In genomic region chr9:123448247-123448646, GRCh38 we compare ENCODE assay signal across 15 cellular contexts.
DNase-seq lines count a peak whose midpoint lies in the region; ATAC-seq and TF ChIP-seq lines count a peak whose summit lies in the region.
"Had no signal": no experiment of that assay in that cellular context is flagged by ENCODE, and none has a peak within 500 bp of the region (broad histone marks: within the 10 kb centered on the region; RNA-seq: fewer than 3 reads in every experiment).

No MANE protein-coding gene starts in this region.

- no peaks in the 10 kb centered on the region for H3K9me3 ChIP-seq in MM.1S (replicated peaks; ENCODE audit: insufficient read depth, low read length)
- H3K9me3 ChIP-seq: BLaER1 treated with 17β-estradiol and CSF1 and Interleukin-3, amounts not matched to agents 10 nM and 100 nM had no signal

- H3K9me2 ChIP-seq in MM.1S (replicated peaks; ENCODE audit: insufficient read depth, low read length): no peaks in the 10 kb centered on the region

- H3K4me3 Mint-ChIP-seq in brain: no peak overlapping the region
- H3K4me3 Mint-ChIP-seq: CD4-positive, CD25-positive, alpha-beta regulatory T cell; HFFc6 had no signal

- peaks cover 69% of the 10 kb centered on the region for H3K4me1 Mint-ChIP-seq in brain

- no peaks in the 10 kb centered on the region for H3K36me3 ChIP-seq in MM.1S (replicated peaks; ENCODE audit: insufficient read depth, low read length)

- no peaks in the 10 kb centered on the region for H4K20me1 ChIP-seq in MM.1S (ENCODE audit: insufficient read depth, low read length)

- H3K4me2 ChIP-seq in MM.1S (ENCODE audit: low read depth, low read length): no peak overlapping the region
- H3K4me2 ChIP-seq: BLaER1 treated with 17β-estradiol and CSF1 and Interleukin-3, amounts not matched to agents 10 nM and 100 nM had no signal

- peaks cover 0 to 2% (median 0%) of the 10 kb centered on the region in 5 experiments for H3K9me3 Mint-ChIP-seq in brain
- H3K9me3 Mint-ChIP-seq: CD4-positive, CD25-positive, alpha-beta regulatory T cell; HFFc6 had no signal

- no peak overlapping the region for H3K9ac ChIP-seq in MM.1S (ENCODE audit: low read length)
- H3K9ac ChIP-seq: BLaER1 treated with 17β-estradiol and CSF1 and Interleukin-3, amounts not matched to agents 10 nM and 100 nM; GM23248 had no signal

- peak; percentile 25 for DNase-seq in activated effector memory CD4-positive, alpha-beta T cell treated with anti-CD3 and anti-CD28 coated beads, Interleukin-2, amount 50 U/mL, for 16 hours
- no peak for DNase-seq in activated effector memory CD4-positive, alpha-beta T cell treated with Interleukin-2 at 50 U/mL for 16 hours
- DNase-seq in left lobe of liver (ENCODE audit: low spot score): peak; percentile 12
- no peak for DNase-seq in activated CD4-positive, alpha-beta T cell treated with anti-CD3 and anti-CD28 coated beads for 1 hour
- no peak for DNase-seq in MM.1S
- DNase-seq: 8988T; CD4-positive, CD25-positive, alpha-beta regulatory T cell; DMS53; GF-D8; GM23248; HCEC 1CT; HFFc6 had no signal

- peaks cover 22% of the 10 kb centered on the region for H3K36me3 Mint-ChIP-seq in brain

- H3K79me2 ChIP-seq in MM.1S (ENCODE audit: low read length): no peaks in the 10 kb centered on the region

- H3K27me3 Mint-ChIP-seq in brain: peaks cover 3% of the 10 kb centered on the region
- H3K27me3 Mint-ChIP-seq: CD4-positive, CD25-positive, alpha-beta regulatory T cell had no signal

- no peak overlapping the region for H2AFZ ChIP-seq in MM.1S (ENCODE audit: low read length)
- H2AFZ ChIP-seq: GM23248 had no signal

- TF ChIP-seq CTCF in brain (conservative IDR thresholded peaks at IDR 0.05) (no peak), MM.1S (IDR thresholded peaks at IDR 0.05; ENCODE audit: low read length) (no peak)

- ATAC-seq in left lobe of liver (no peak), GM21381 (IDR thresholded peaks at IDR 0.05; ENCODE audit: unreplicated experiment) (no peak)

- H3K27ac Mint-ChIP-seq in brain: peak overlapping the region; percentile 23 to 74 (median 63)
- H3K27ac Mint-ChIP-seq: CD4-positive, CD25-positive, alpha-beta regulatory T cell; HFFc6 had no signal

- H3K4me3 ChIP-seq in MM.1S (ENCODE audit: low read length): no peak overlapping the region
- H3K4me3 ChIP-seq: BLaER1 treated with 17β-estradiol and CSF1 and Interleukin-3, amounts not matched to agents 10 nM and 100 nM; GM23248 had no signal

- no peak overlapping the region for H3K27ac ChIP-seq in MM.1S (ENCODE audit: low read length)
- H3K27ac ChIP-seq: BLaER1 treated with 17β-estradiol and CSF1 and Interleukin-3, amounts not matched to agents 10 nM and 100 nM; GM23248 had no signal

- no peaks in the 10 kb centered on the region for H3F3A ChIP-seq in MM.1S (ENCODE audit: insufficient read depth, low read length)

- no peaks in the 10 kb centered on the region for H3K27me3 ChIP-seq in MM.1S (replicated peaks; ENCODE audit: insufficient read depth, low read length)
- H3K27me3 ChIP-seq: BLaER1 treated with 17β-estradiol and CSF1 and Interleukin-3, amounts not matched to agents 10 nM and 100 nM had no signal

- H3K4me1 ChIP-seq in MM.1S (ENCODE audit: low read length): no peaks in the 10 kb centered on the region

Comparison
In these comparisons a context has a peak if more than half of its experiments do, and no peak if none do; other contexts are left out.
1. DNase-seq: peak in activated effector memory CD4-positive, alpha-beta T cell treated with anti-CD3 and anti-CD28 coated beads, Interleukin-2, amount 50 U/mL, for 16 hours (single experiment) and left lobe of liver (single experiment); none in activated effector memory CD4-positive, alpha-beta T cell treated with Interleukin-2 at 50 U/mL for 16 hours (single experiment), activated CD4-positive, alpha-beta T cell treated with anti-CD3 and anti-CD28 coated beads for 1 hour (single experiment) and MM.1S (single experiment).